Comparison of ENCODE assay signal across 7 cellular contexts in the genomic region with DNA sequence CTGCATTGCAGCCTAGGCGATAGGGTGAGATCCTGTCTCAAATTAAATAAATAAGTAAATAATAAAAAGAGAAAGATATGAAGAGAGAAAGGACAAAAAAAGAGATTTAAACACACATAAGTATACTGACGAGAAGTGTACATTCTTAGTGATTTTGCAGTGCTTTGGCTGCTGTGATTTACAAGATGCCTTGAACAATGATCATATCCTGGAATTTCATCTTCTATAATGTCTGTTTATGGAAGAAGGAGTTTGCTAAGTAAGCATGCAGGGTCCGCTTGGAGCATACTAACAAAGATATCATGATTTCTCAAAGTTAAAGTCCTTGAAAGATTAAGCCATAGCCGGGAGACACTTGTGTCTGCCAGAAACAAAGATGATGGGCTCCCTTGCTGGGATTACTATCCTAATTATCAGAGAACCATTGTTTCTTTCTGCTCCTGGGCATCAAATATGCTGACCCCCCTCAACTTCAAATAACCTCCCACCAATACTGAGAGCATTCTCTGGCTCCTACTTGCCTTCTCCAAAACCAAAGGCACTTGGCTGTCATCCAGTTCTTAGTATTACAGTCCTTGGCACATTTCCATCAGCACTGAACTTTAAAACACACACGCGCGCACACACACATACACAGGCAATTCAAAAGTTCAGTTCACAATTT. TPM values are rescaled to one million over a fixed set of nuclear protein-coding genes. Genes with fewer than 3 reads are reported as not detected.
DNase-seq lines count a peak whose midpoint lies in the region; ATAC-seq and TF ChIP-seq lines count a peak whose summit lies in the region.

No MANE protein-coding gene starts in this region.

- no peak for TF ChIP-seq CTCF in testis (IDR thresholded peaks at IDR 0.05)

- ATAC-seq in left cardiac atrium: peak; percentile 66 to 79
- ATAC-seq in GM19035 (IDR thresholded peaks at IDR 0.05; ENCODE audit: unreplicated experiment): no peak
- no peak for ATAC-seq in HG03439 (IDR thresholded peaks at IDR 0.05; ENCODE audit: unreplicated experiment)

- H3K27me3 ChIP-seq in SJCRH30 (no peaks in the 10 kb centered on the region; the same call in 1 of the 2 replicates), testis (no peaks in the 10 kb centered on the region)

- TF ChIP-seq RAD21 in Ishikawa (IDR thresholded peaks at IDR 0.05; ENCODE audit: low read depth): no peak

- no peak overlapping the region for H3K4me3 ChIP-seq in SJCRH30
- no peak overlapping the region for H3K4me3 ChIP-seq in testis

- no peak for TF ChIP-seq POLR2A in testis (IDR thresholded peaks at IDR 0.05)

- DNase-seq in SJCRH30 (peak; percentile 75 to 91), left cardiac atrium (peak; percentile 60), testis (peak; percentile 61)
- no peak for DNase-seq in activated T-cell treated with anti-CD3 and anti-CD28 coated beads, Interleukin-2, amount 50 U/mL, for 1 hour

- TF ChIP-seq EP300 in Ishikawa (IDR thresholded peaks at IDR 0.05; ENCODE audit: borderline replicate concordance): no peak

- H3K27ac ChIP-seq in SJCRH30: no peak overlapping the region
- peak overlapping the region in 1 of 2 donors; percentile 4 for H3K27ac ChIP-seq in testis

- H3K4me1 ChIP-seq in SJCRH30 (peaks cover 15% of the 10 kb centered on the region; the same call in 1 of the 2 replicates), testis (peaks cover 22% of the 10 kb centered on the region)

- H3K36me3 ChIP-seq in SJCRH30: no peaks in the 10 kb centered on the region
- no peaks in the 10 kb centered on the region for H3K36me3 ChIP-seq in testis (ENCODE audit: low read depth, missing control alignments)

- H3K9me3 ChIP-seq in SJCRH30 (replicated peaks): no peaks in the 10 kb centered on the region
- no peaks in the 10 kb centered on the region for H3K9me3 ChIP-seq in testis

- intact Hi-C loops in left cardiac atrium (cut with DNase I): no loop called here
- intact Hi-C loops in testis (cut with DNase I; ENCODE audit: low total_unique reads): no loop called here

- WGBS in testis, 2 donors: 33 to 46% methylated on average over 7 of the region's 7 CpGs

TF ChIP-seq in Ishikawa, 13 proteins besides CTCF, POLR2A, EP300 and RAD21:
- no peak for TF ChIP-seq CREB1 (IDR thresholded peaks at IDR 0.05; ENCODE audit: low read depth)
- no peak for TF ChIP-seq TCF12 (IDR thresholded peaks at IDR 0.05; ENCODE audit: low read depth)
- TF ChIP-seq, protein P1, sequence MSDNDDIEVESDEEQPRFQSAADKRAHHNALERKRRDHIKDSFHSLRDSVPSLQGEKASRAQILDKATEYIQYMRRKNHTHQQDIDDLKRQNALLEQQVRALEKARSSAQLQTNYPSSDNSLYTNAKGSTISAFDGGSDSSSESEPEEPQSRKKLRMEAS (IDR thresholded peaks at IDR 0.05): no peak
- no peak for TF ChIP-seq CEBPB (IDR thresholded peaks at IDR 0.05)
- peak; percentile 89 for TF ChIP-seq NFIC (IDR thresholded peaks at IDR 0.05)
- no peak for TF ChIP-seq YY1 (IDR thresholded peaks at IDR 0.05; ENCODE audit: low read depth)
- TF ChIP-seq EGR1 (IDR thresholded peaks at IDR 0.05): no peak
- TF ChIP-seq FOXM1 (IDR thresholded peaks at IDR 0.05; ENCODE audit: borderline replicate concordance, low read depth): no peak
- 0 out of 2 replicates have a peak, but pooled peaks have one; percentile 31 for TF ChIP-seq TEAD4 (IDR thresholded peaks at IDR 0.05)

RNA-seq across cellular contexts. Expression of gene STAM2, which starts 47.5 kb away (rescaled TPM):
- 12.5 and 15.9 TPM in 2 replicates for total RNA-seq in SJCRH30 (2014; rRNA removed; shearing (Covaris generic))
- 10 to 100 TPM; 25.9 to 27.7 TPM for total RNA-seq in left cardiac atrium
- 10 to 100 TPM; 35.7 to 37.7 TPM for total RNA-seq in testis
- 47.6 TPM for polyA plus RNA-seq in testis (ENCODE audit: insufficient read depth, low read depth, low replicate concordance)

Comparison
In these comparisons a context has a peak if more than half of its experiments do, and no peak if none do; other contexts are left out.
1. ATAC-seq: peak in left cardiac atrium (2 of 2); none in GM19035 (single experiment) and HG03439 (single experiment).